ENCODE assay signal across 7 cellular contexts in the genomic region with DNA sequence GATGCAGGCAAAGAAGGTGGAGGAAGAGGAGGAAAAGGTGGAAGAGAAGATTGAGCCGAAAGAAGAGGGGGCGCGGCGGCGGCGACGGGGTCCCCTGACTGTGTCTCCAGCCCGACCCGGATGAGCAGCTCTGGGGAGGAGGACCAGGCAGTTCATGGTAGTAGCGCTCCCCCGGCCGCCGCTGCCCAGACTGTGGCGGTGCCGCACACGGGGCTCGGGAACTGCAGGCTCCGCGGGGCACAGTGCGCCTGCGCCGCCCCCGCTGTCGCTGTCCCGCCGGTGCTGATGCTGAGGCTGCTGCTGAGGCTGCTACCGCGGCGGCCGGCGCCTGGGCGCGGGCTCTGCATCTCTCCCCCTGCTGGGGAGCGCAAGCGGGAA.
DNase-seq lines count a peak whose midpoint lies in the region; ATAC-seq and TF ChIP-seq lines count a peak whose summit lies in the region.

A gene with protein sequence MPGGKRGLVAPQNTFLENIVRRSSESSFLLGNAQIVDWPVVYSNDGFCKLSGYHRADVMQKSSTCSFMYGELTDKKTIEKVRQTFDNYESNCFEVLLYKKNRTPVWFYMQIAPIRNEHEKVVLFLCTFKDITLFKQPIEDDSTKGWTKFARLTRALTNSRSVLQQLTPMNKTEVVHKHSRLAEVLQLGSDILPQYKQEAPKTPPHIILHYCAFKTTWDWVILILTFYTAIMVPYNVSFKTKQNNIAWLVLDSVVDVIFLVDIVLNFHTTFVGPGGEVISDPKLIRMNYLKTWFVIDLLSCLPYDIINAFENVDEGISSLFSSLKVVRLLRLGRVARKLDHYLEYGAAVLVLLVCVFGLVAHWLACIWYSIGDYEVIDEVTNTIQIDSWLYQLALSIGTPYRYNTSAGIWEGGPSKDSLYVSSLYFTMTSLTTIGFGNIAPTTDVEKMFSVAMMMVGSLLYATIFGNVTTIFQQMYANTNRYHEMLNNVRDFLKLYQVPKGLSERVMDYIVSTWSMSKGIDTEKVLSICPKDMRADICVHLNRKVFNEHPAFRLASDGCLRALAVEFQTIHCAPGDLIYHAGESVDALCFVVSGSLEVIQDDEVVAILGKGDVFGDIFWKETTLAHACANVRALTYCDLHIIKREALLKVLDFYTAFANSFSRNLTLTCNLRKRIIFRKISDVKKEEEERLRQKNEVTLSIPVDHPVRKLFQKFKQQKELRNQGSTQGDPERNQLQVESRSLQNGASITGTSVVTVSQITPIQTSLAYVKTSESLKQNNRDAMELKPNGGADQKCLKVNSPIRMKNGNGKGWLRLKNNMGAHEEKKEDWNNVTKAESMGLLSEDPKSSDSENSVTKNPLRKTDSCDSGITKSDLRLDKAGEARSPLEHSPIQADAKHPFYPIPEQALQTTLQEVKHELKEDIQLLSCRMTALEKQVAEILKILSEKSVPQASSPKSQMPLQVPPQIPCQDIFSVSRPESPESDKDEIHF (minus strand): TSS at position 225 of the 378 bp plus-strand sequence. CDS start 272 bp downstream, outside the sequence.

- peaks cover 6% of the 10 kb centered on the region for H3K4me1 Mint-ChIP-seq in stimulated activated memory B cell treated with anti-CD40 and anti-IgM and Interleukin-4, amounts not matched to agents 10 μg/mL and 1 μg/mL and 100 μg/mL, for 72 hours

- H3K4me3 Mint-ChIP-seq in stimulated activated memory B cell treated with anti-CD40 and anti-IgM and Interleukin-4, amounts not matched to agents 10 μg/mL and 1 μg/mL and 100 μg/mL, for 72 hours: peak within 1 kb of the TSS; percentile 54

- H3K36me3 Mint-ChIP-seq in stimulated activated memory B cell treated with anti-CD40 and anti-IgM and Interleukin-4, amounts not matched to agents 10 μg/mL and 1 μg/mL and 100 μg/mL, for 72 hours: no peaks in the 10 kb centered on the region

- DNase-seq in NCI-H1417 (lab: John Stamatoyannopoulos, UW) (peak; percentile 76 to 94 (median 93)), amygdala (lab: John Stamatoyannopoulos, UW) (peak in 33 of 56 donors; percentile 3 to 61 (median 33))

- H3K27ac Mint-ChIP-seq in stimulated activated memory B cell treated with anti-CD40 and anti-IgM and Interleukin-4, amounts not matched to agents 10 μg/mL and 1 μg/mL and 100 μg/mL, for 72 hours: no peak within 1 kb of the TSS

- H3K9me3 Mint-ChIP-seq in stimulated activated memory B cell treated with anti-CD40 and anti-IgM and Interleukin-4, amounts not matched to agents 10 μg/mL and 1 μg/mL and 100 μg/mL, for 72 hours: no peaks in the 10 kb centered on the region

- peak within 1 kb of the TSS; percentile 53 for H3K4me3 ChIP-seq in iPS-11a (ENCODE audit: low read depth, low read length)

- TF ChIP-seq POLR2A in GM18505 (IDR thresholded peaks at IDR 0.05; ENCODE audit: borderline replicate concordance, extremely low read depth, insufficient read depth, insufficient read length): no peak

- peaks cover 36% of the 10 kb centered on the region for H3K27me3 Mint-ChIP-seq in stimulated activated memory B cell treated with anti-CD40 and anti-IgM and Interleukin-4, amounts not matched to agents 10 μg/mL and 1 μg/mL and 100 μg/mL, for 72 hours

- ATAC-seq in GM18505 (IDR thresholded peaks at IDR 0.05; ENCODE audit: unreplicated experiment) (peak; percentile 70), HG03469 (IDR thresholded peaks at IDR 0.05; ENCODE audit: unreplicated experiment) (no peak), HG03460 (IDR thresholded peaks at IDR 0.05; ENCODE audit: unreplicated experiment) (no peak)
- ATAC-seq in stimulated activated memory B cell treated with anti-CD40 and anti-IgM and Interleukin-4, amounts not matched to agents 10 μg/mL and 1 μg/mL and 100 μg/mL, for 72 hours: peak; percentile 9

Comparison
In these comparisons a context has a peak if more than half of its experiments do, and no peak if none do; other contexts are left out.
1. ATAC-seq: peak in GM18505 (single experiment) and stimulated activated memory B cell treated with anti-CD40 and anti-IgM and Interleukin-4, amounts not matched to agents 10 μg/mL and 1 μg/mL and 100 μg/mL, for 72 hours (single experiment); none in HG03469 (single experiment) and HG03460 (single experiment).